In the genomic region with DNA sequence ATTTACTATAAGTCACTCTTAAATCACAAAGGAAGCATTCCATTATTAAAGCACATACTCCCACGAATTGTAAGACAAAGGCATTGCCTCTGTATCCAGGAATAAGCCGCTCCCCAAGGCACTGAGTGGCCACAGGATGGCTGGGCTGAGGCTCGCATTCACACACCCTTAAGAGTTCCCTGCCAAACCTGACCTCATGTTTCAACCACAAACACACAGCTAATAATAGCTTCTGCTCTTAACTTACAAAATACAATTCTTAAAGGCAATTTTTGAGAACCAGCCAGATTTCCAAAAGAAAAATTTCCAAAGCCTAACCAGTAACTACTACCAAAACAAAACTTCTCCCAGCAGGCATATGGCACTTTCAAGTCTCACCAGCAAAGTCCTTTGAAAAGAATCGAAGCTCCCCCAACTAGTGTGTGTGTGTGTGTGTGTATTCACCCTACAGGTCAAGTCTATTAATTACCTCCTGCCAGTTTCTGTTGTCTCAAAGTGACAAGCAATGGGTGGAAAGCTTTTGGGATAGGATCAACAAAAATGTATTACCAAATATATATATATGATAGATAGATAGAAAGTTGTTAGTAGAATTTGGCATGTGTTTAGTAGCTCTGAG, we compare ENCODE assay signal across 10 cellular contexts. TPM values are rescaled to one million over a fixed set of nuclear protein-coding genes. Genes with fewer than 3 reads are reported as not detected.
DNase-seq lines count a peak whose midpoint lies in the region; ATAC-seq, FAIRE-seq and TF ChIP-seq lines count a peak whose summit lies in the region.
"Had no signal": no experiment of that assay in that cellular context is flagged by ENCODE, and none has a peak within 500 bp of the region (broad histone marks: within the 10 kb centered on the region; RNA-seq: fewer than 3 reads in every experiment).

No MANE protein-coding gene starts in this region.

- H3K4me1 ChIP-seq in mammary epithelial cell (ENCODE audit: insufficient read depth, low read length): no peaks in the 10 kb centered on the region
- H3K4me1 ChIP-seq in ovary (ENCODE audit: insufficient read depth): no peaks in the 10 kb centered on the region
- H3K4me1 ChIP-seq in Peyer's patch: no peaks in the 10 kb centered on the region
- H3K4me1 ChIP-seq in stomach: no peaks in the 10 kb centered on the region

- in situ Hi-C loops in mammary epithelial cell (cut with MboI; ENCODE audit: low sequenced_read_pairs in 2 of 2): no loop called here

- H3K9me3 ChIP-seq in mammary epithelial cell (replicated peaks; ENCODE audit: insufficient read depth, low read length) (no peaks in the 10 kb centered on the region), ovary (no peaks in the 10 kb centered on the region), Peyer's patch (no peaks in the 10 kb centered on the region), stomach (peaks cover 0 to 24% (median 7%) of the 10 kb centered on the region in 4 donors)

- H3K27ac ChIP-seq in mammary epithelial cell (ENCODE audit: insufficient read depth, low read depth, low read length) (no peak overlapping the region), ovary (no peak overlapping the region), Peyer's patch (no peak overlapping the region), stomach (peak overlapping the region in 1 of 5 donors; percentile 35)

- BruUV-seq in mammary epithelial cell (replicated peaks; lab: Mats Ljungman, UMichigan): no TSS peak

- TF ChIP-seq CTCF in mammary epithelial cell (conservative IDR thresholded peaks at IDR 0.05 in 1 of 2, IDR thresholded peaks at IDR 0.05 in 1 of 2; ENCODE audit: extremely low read depth in 1 of 2, insufficient read depth in 1 of 2, low read depth in 1 of 2, low read length in 2 of 2) (no peak), ovary (IDR thresholded peaks at IDR 0.05) (no peak), Peyer's patch (IDR thresholded peaks at IDR 0.05) (no peak), stomach (IDR thresholded peaks at IDR 0.05) (no peak)

- CTCF ChIA-PET in mammary epithelial cell (lab: Charles Lee; ENCODE audit: low non-redundant PET): no interaction called here

- peak; percentile 59 for FAIRE-seq in GM18507 (lab: Jason Lieb, UNC)

- no peak overlapping the region for H3K4me3 ChIP-seq in mammary epithelial cell (replicated peaks in 1 of 3; ENCODE audit: insufficient read depth in 1 of 3, low read depth in 2 of 3, low read length in 3 of 3)
- no peak overlapping the region for H3K4me3 ChIP-seq in ovary
- H3K4me3 ChIP-seq in Peyer's patch: no peak overlapping the region
- no peak overlapping the region for H3K4me3 ChIP-seq in stomach

- ATAC-seq in HG02798 (IDR thresholded peaks at IDR 0.05; ENCODE audit: poor library complexity, unreplicated experiment) (peak; percentile 85), HG03571 (IDR thresholded peaks at IDR 0.05; ENCODE audit: unreplicated experiment) (no peak)

- dilution Hi-C loops in mammary epithelial cell (cut with HindIII; ENCODE audit: low sequenced_read_pairs): no loop called here

- H3K36me3 ChIP-seq in mammary epithelial cell (ENCODE audit: insufficient read depth, low read length) (no peaks in the 10 kb centered on the region), ovary (no peaks in the 10 kb centered on the region), Peyer's patch (no peaks in the 10 kb centered on the region), stomach (no peaks in the 10 kb centered on the region)

- 15% methylated on average over 4 of the region's 4 CpGs for WGBS in mammary epithelial cell (ENCODE audit: low coverage, missing lambda C conversion rate)
- WGBS in ovary, 3 donors: 21 to 28% (median 28%) methylated on average over 4 of the region's 4 CpGs
- WGBS in stomach, 5 donors: 10 to 24% (median 20%) methylated on average over 4 of the region's 4 CpGs

- H2AFZ ChIP-seq in mammary epithelial cell (ENCODE audit: low read depth, low read length): no peak overlapping the region

- TF ChIP-seq EP300 in ovary (IDR thresholded peaks at IDR 0.05): no peak
- TF ChIP-seq EP300 in stomach (IDR thresholded peaks at IDR 0.05): no peak

- DNase-seq in GM18507 (ENCODE audit: extremely low spot score, insufficient read length, low read depth) (no peak), mammary epithelial cell (peak; percentile 43), ovary (peak; percentile 17 to 36 (median 27)), Peyer's patch (no peak), stomach (no peak)
- no peak for DNase-seq in activated CD4-positive, CD25-positive, alpha-beta regulatory T cell treated with anti-CD3 and anti-CD28 coated beads, Interleukin-2, amount 50 U/mL, for 72 hours
- DNase-seq: GDM1; stimulated activated CD4-positive, alpha-beta T cell treated with anti-CD3 and anti-CD28 coated beads, Interleukin-12 subunit alpha, Interleukin-12 subunit beta, amount 100 ng/mL, for 4 hours had no signal

- no peaks in the 10 kb centered on the region for H3K79me2 ChIP-seq in mammary epithelial cell (ENCODE audit: insufficient read depth, low read length)

- no peak for TF ChIP-seq POLR2A in ovary (IDR thresholded peaks at IDR 0.05)
- no peak for TF ChIP-seq POLR2A in Peyer's patch (IDR thresholded peaks at IDR 0.05)
- TF ChIP-seq POLR2A in stomach (IDR thresholded peaks at IDR 0.05): no peak

- H4K20me1 ChIP-seq in mammary epithelial cell (ENCODE audit: insufficient read depth, low read length): no peaks in the 10 kb centered on the region

- no peak overlapping the region for H3K9ac ChIP-seq in mammary epithelial cell (ENCODE audit: insufficient read depth, low read length)

- no peak overlapping the region for H3K4me2 ChIP-seq in mammary epithelial cell (ENCODE audit: insufficient read depth, low read depth, low read length)

- intact Hi-C loops in mammary epithelial cell (cut with micrococcal nuclease): no loop called here
- intact Hi-C loops in ovary (cut with DNase I): no loop called here
- intact Hi-C loops in stomach (cut with DNase I; ENCODE audit: low total_unique reads): no loop called here

- peaks cover 2% of the 10 kb centered on the region for H3K27me3 ChIP-seq in mammary epithelial cell (ENCODE audit: insufficient read depth, low read length)
- no peaks in the 10 kb centered on the region for H3K27me3 ChIP-seq in ovary
- no peaks in the 10 kb centered on the region for H3K27me3 ChIP-seq in Peyer's patch
- no peaks in the 10 kb centered on the region for H3K27me3 ChIP-seq in stomach

RNA-seq across cellular contexts. Expression of gene ARHGAP6, which starts 36.0 kb away (rescaled TPM):
- not detected for total RNA-seq in mammary epithelial cell
- not detected for polyA plus RNA-seq in mammary epithelial cell
- not detected for polyA minus RNA-seq in mammary epithelial cell
- total RNA-seq in ovary: 10 to 100 TPM; 14.1 to 32.9 (median 23.4) TPM
- polyA plus RNA-seq in ovary: 10 to 100 TPM; 19.0 to 19.4 TPM
- total RNA-seq in Peyer's patch: 10 to 100 TPM in 1 of 4 donors, 1 to 10 TPM in 3; 2.1 to 30.5 (median 4.9) TPM
- total RNA-seq in stomach: 10 to 100 TPM in 3 of 5 donors, 1 to 10 TPM in 2; 8.5 to 26.4 (median 19.1) TPM
- polyA plus RNA-seq in stomach: 1 to 10 TPM; 2.2 to 6.9 (median 3.9) TPM

Comparison
In these comparisons a context has a peak if more than half of its experiments do, and no peak if none do; other contexts are left out.
1. DNase-seq: peak in mammary epithelial cell (single experiment) and ovary (5 of 5); none in GM18507 (single experiment), activated CD4-positive, CD25-positive, alpha-beta regulatory T cell treated with anti-CD3 and anti-CD28 coated beads, Interleukin-2, amount 50 U/mL, for 72 hours (single experiment), Peyer's patch (0 of 3) and stomach (single experiment).